ENCODE assay signal across 23 cellular contexts in genomic region chr1:48572134-48572533, GRCh38.
"Had no signal": no experiment of that assay in that cellular context is flagged by ENCODE, and none has a peak within 500 bp of the region (broad histone marks: within the 10 kb centered on the region; RNA-seq: fewer than 3 reads in every experiment).

No MANE protein-coding gene starts in this region.

- H3K36me3 Mint-ChIP-seq: activated CD4-positive, alpha-beta memory T cell treated with anti-CD3 and anti-CD28 coated beads for 36 hours; activated CD8-positive, alpha-beta memory T cell treated with anti-CD3 and anti-CD28 coated beads, Interleukin-2, amount 10 ng/mL, durations not matched to agents 7 days and 5 days; activated naive CD4-positive, alpha-beta T cell treated with anti-CD3 and anti-CD28 coated beads, Interleukin-2, amount 50 U/mL, for 24 hours; activated naive CD8-positive, alpha-beta T cell treated with anti-CD3 and anti-CD28 coated beads for 36 hours had no signal

- H3K4me3 ChIP-seq: adrenal gland, body of pancreas, cardiac muscle cell, colonic mucosa had no signal

- H3K27ac Mint-ChIP-seq: activated CD4-positive, alpha-beta memory T cell treated with anti-CD3 and anti-CD28 coated beads for 36 hours; activated CD4-positive, alpha-beta T cell treated with anti-CD3 and anti-CD28 coated beads for 36 hours; activated CD4-positive, alpha-beta T cell treated with anti-CD3 and anti-CD28 coated beads, Interleukin-2, amount 10 ng/mL, durations not matched to agents 24 days and 14 days; activated CD8-positive, alpha-beta memory T cell treated with anti-CD3 and anti-CD28 coated beads, Interleukin-2, amount 10 ng/mL, durations not matched to agents 7 days and 5 days; activated CD8-positive, alpha-beta T cell treated with anti-CD3 and anti-CD28 coated beads, Interleukin-2, amount 10 ng/mL, durations not matched to agents 7 days and 5 days; activated naive CD4-positive, alpha-beta T cell treated with anti-CD3 and anti-CD28 coated beads for 36 hours; activated naive CD4-positive, alpha-beta T cell treated with anti-CD3 and anti-CD28 coated beads, Interleukin-2, amount 50 U/mL, for 24 hours; activated naive CD8-positive, alpha-beta T cell treated with anti-CD3 and anti-CD28 coated beads for 36 hours; activated naive CD8-positive, alpha-beta T cell treated with anti-CD3 and anti-CD28 coated beads, Interleukin-2, amount 50 U/mL, for 24 hours; activated T-helper 1 cell treated with anti-CD3 and anti-CD28 coated beads, Interleukin-12 subunit alpha, Interleukin-12 subunit beta, Interleukin-2, Interleukin-4 antibody, amounts not matched to agents 30 ng/mL and 10 ng/mL and 1 ng/mL, durations not matched to agents 14 hours and 24 hours and 36 hours; activated T-helper 2 cell treated with anti-CD3 and anti-CD28 coated beads, Interferon-gamma antibody, Interleukin-2, Interleukin-4, amounts not matched to agents 10 μg/mL and 5 μg/mL and 100 μg/mL, durations not matched to agents 14 hours and 24 hours and 36 hours had no signal

- H3K4me1 Mint-ChIP-seq: activated CD4-positive, alpha-beta T cell treated with anti-CD3 and anti-CD28 coated beads for 36 hours; activated CD4-positive, alpha-beta T cell treated with anti-CD3 and anti-CD28 coated beads, Interleukin-2, amount 10 ng/mL, durations not matched to agents 24 days and 14 days; activated naive CD4-positive, alpha-beta T cell treated with anti-CD3 and anti-CD28 coated beads, Interleukin-2, amount 50 U/mL, for 24 hours; activated naive CD8-positive, alpha-beta T cell treated with anti-CD3 and anti-CD28 coated beads for 36 hours; activated naive CD8-positive, alpha-beta T cell treated with anti-CD3 and anti-CD28 coated beads, Interleukin-2, amount 50 U/mL, for 24 hours had no signal

- ATAC-seq: activated CD4-positive, alpha-beta T cell treated with anti-CD3 and anti-CD28 coated beads for 36 hours; activated CD8-positive, alpha-beta memory T cell treated with anti-CD3 and anti-CD28 coated beads, Interleukin-2, amount 10 ng/mL, durations not matched to agents 7 days and 5 days; activated CD8-positive, alpha-beta T cell treated with anti-CD3 and anti-CD28 coated beads, Interleukin-2, amount 10 ng/mL, durations not matched to agents 7 days and 5 days had no signal

- H3K27me3 ChIP-seq: adrenal gland, body of pancreas, colonic mucosa had no signal

- H3K9me3 Mint-ChIP-seq: activated CD4-positive, alpha-beta memory T cell treated with anti-CD3 and anti-CD28 coated beads for 36 hours; activated CD4-positive, alpha-beta T cell treated with anti-CD3 and anti-CD28 coated beads, Interleukin-2, amount 10 ng/mL, durations not matched to agents 24 days and 14 days; activated naive CD4-positive, alpha-beta T cell treated with anti-CD3 and anti-CD28 coated beads for 36 hours; activated naive CD4-positive, alpha-beta T cell treated with anti-CD3 and anti-CD28 coated beads, Interleukin-2, amount 50 U/mL, for 24 hours; activated naive CD8-positive, alpha-beta T cell treated with anti-CD3 and anti-CD28 coated beads for 36 hours; activated naive CD8-positive, alpha-beta T cell treated with anti-CD3 and anti-CD28 coated beads, Interleukin-2, amount 50 U/mL, for 24 hours; activated T-helper 1 cell treated with anti-CD3 and anti-CD28 coated beads, Interleukin-12 subunit alpha, Interleukin-12 subunit beta, Interleukin-2, Interleukin-4 antibody, amounts not matched to agents 30 ng/mL and 10 ng/mL and 1 ng/mL, durations not matched to agents 14 hours and 24 hours and 36 hours; activated T-helper 2 cell treated with anti-CD3 and anti-CD28 coated beads, Interferon-gamma antibody, Interleukin-2, Interleukin-4, amounts not matched to agents 10 μg/mL and 5 μg/mL and 100 μg/mL, durations not matched to agents 14 hours and 24 hours and 36 hours had no signal

- H3K9me3 ChIP-seq: adrenal gland, body of pancreas, colonic mucosa had no signal

- H3K27me3 Mint-ChIP-seq: activated CD4-positive, alpha-beta memory T cell treated with anti-CD3 and anti-CD28 coated beads for 36 hours; activated CD8-positive, alpha-beta memory T cell treated with anti-CD3 and anti-CD28 coated beads, Interleukin-2, amount 10 ng/mL, durations not matched to agents 7 days and 5 days had no signal

- H3K36me3 ChIP-seq: adrenal gland, cardiac muscle cell, colonic mucosa had no signal

- DNase-seq: activated CD4-positive, alpha-beta T cell treated with anti-CD3 and anti-CD28 coated beads, Interleukin-2, amount 10 ng/mL, durations not matched to agents 24 days and 14 days; activated CD4-positive, CD25-positive, alpha-beta regulatory T cell; activated CD4-positive, CD25-positive, alpha-beta regulatory T cell treated with anti-CD3 and anti-CD28 coated beads, Interleukin-2, amount 50 U/mL, for 72 hours; activated CD8-positive, alpha-beta memory T cell treated with anti-CD3 and anti-CD28 coated beads, Interleukin-2, amount 50 U/mL, for 4 hours; activated effector memory CD4-positive, alpha-beta T cell treated with anti-CD3 and anti-CD28 coated beads, Interleukin-2, amount 50 U/mL, for 16 hours; activated T-cell treated with anti-CD3 and anti-CD28 coated beads, Interleukin-2, amount 50 U/mL, for 1 hour; central memory CD4-positive, alpha-beta T cell; cerebellar nuclear complex; effector CD8-positive, alpha-beta T cell had no signal

- H3K27ac ChIP-seq: adrenal gland, body of pancreas, cardiac muscle cell, colonic mucosa had no signal

- H3K4me1 ChIP-seq: adrenal gland, body of pancreas, colonic mucosa had no signal

- H3K4me3 Mint-ChIP-seq: activated CD4-positive, alpha-beta memory T cell treated with anti-CD3 and anti-CD28 coated beads for 36 hours; activated CD4-positive, alpha-beta T cell treated with anti-CD3 and anti-CD28 coated beads for 36 hours; activated CD4-positive, alpha-beta T cell treated with anti-CD3 and anti-CD28 coated beads, Interleukin-2, amount 10 ng/mL, durations not matched to agents 24 days and 14 days; activated CD8-positive, alpha-beta memory T cell treated with anti-CD3 and anti-CD28 coated beads, Interleukin-2, amount 10 ng/mL, durations not matched to agents 7 days and 5 days; activated CD8-positive, alpha-beta T cell treated with anti-CD3 and anti-CD28 coated beads, Interleukin-2, amount 10 ng/mL, durations not matched to agents 7 days and 5 days; activated naive CD4-positive, alpha-beta T cell treated with anti-CD3 and anti-CD28 coated beads for 36 hours; activated naive CD4-positive, alpha-beta T cell treated with anti-CD3 and anti-CD28 coated beads, Interleukin-2, amount 50 U/mL, for 24 hours; activated naive CD8-positive, alpha-beta T cell treated with anti-CD3 and anti-CD28 coated beads for 36 hours; activated naive CD8-positive, alpha-beta T cell treated with anti-CD3 and anti-CD28 coated beads, Interleukin-2, amount 50 U/mL, for 24 hours; activated T-helper 1 cell treated with anti-CD3 and anti-CD28 coated beads, Interleukin-12 subunit alpha, Interleukin-12 subunit beta, Interleukin-2, Interleukin-4 antibody, amounts not matched to agents 30 ng/mL and 10 ng/mL and 1 ng/mL, durations not matched to agents 14 hours and 24 hours and 36 hours had no signal
